ENCODE assay signal across 11 cellular contexts in the genomic region with DNA sequence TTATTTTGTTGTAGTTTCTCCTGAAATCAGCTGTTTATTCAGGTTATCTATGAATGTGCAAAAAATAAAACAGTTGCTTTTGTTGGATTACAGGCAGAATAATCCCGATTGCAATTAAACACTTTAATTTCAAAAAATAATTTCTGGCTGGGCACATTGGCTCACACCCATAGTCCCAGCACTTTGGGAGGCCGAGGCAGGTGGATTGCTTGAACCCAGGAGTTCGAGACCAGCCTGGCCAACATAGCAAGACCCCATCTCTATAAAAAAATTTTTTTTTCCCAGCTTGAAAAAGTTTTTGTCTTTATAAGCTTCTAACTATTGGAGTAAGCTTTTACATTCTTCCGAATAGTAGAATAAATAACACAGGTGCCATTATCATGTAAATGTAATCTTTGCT. TPM values are rescaled to one million over a fixed set of nuclear protein-coding genes. Genes with fewer than 3 reads are reported as not detected.
"Had no signal": no experiment of that assay in that cellular context is flagged by ENCODE, and none has a peak within 500 bp of the region (broad histone marks: within the 10 kb centered on the region; RNA-seq: fewer than 3 reads in every experiment).

No MANE protein-coding gene starts in this region.

- H3K9me3 ChIP-seq: HAP-1 had no signal

- H3K36me3 ChIP-seq: HAP-1 had no signal

- H3K27ac ChIP-seq: GM23248, HL-60, KMS-11 had no signal

- H3K4me3 ChIP-seq: GM23248, HAP-1 had no signal

- DNase-seq: GM23248, GOT3, H7, IMR-90, KBM-7 had no signal

- ATAC-seq: HCT116 had no signal

RNA-seq across cellular contexts. Expression of a gene that starts 38.0 kb away (rescaled TPM):
- total RNA-seq: GM23248, H4, HT1080, IMR-90 had no signal
- polyA plus RNA-seq: GM23248, IMR-90 had no signal
